24 cellular contexts compared by ENCODE assay signal in genomic region chr3:195565716-195566115, GRCh38. TPM values are rescaled to one million over a fixed set of nuclear protein-coding genes. Genes with fewer than 3 reads are reported as not detected.
"Had no signal": no experiment of that assay in that cellular context is flagged by ENCODE, and none has a peak within 500 bp of the region (broad histone marks: within the 10 kb centered on the region; RNA-seq: fewer than 3 reads in every experiment).

No MANE protein-coding gene starts in this region.

- H3K27me3 ChIP-seq: right atrium auricular region had no signal

- H3K36me3 Mint-ChIP-seq: activated naive CD8-positive, alpha-beta T cell treated with anti-CD3 and anti-CD28 coated beads for 36 hours; naive thymus-derived CD4-positive, alpha-beta T cell had no signal

- H3K27me3 Mint-ChIP-seq: activated naive CD8-positive, alpha-beta T cell treated with anti-CD3 and anti-CD28 coated beads for 36 hours; stimulated activated naive CD8-positive, alpha-beta T cell treated with anti-CD3 and anti-CD28 coated beads, Interleukin-15, Interleukin-2, amounts not matched to agents 100 ng/mL and 50 ng/mL, for 24 hours had no signal

- H3K36me3 ChIP-seq: left lung, prostate gland, right atrium auricular region, tibial artery had no signal

- H3K27ac ChIP-seq: left lung, prostate gland, right atrium auricular region, tibial artery had no signal

- H3K9me3 Mint-ChIP-seq: activated naive CD8-positive, alpha-beta T cell treated with anti-CD3 and anti-CD28 coated beads for 36 hours; activated T-cell treated with anti-CD3 and anti-CD28 coated beads, Interleukin-2, amount 50 U/mL, for 4 hours; naive thymus-derived CD4-positive, alpha-beta T cell; neural crest cell; stimulated activated naive CD8-positive, alpha-beta T cell treated with anti-CD3 and anti-CD28 coated beads, Interleukin-15, Interleukin-2, amounts not matched to agents 100 ng/mL and 50 ng/mL, for 24 hours; T-helper 1 cell treated with Interleukin-12 subunit alpha and Interleukin-12 subunit beta and Interleukin-4 antibody, amounts not matched to agents 30 μg/mL and 1 μg/mL, for 36 hours had no signal

- ATAC-seq: activated T-cell treated with anti-CD3 and anti-CD28 coated beads, Interleukin-2, amount 50 U/mL, for 4 hours; left lung; naive thymus-derived CD4-positive, alpha-beta T cell had no signal

- H3K4me1 ChIP-seq: left lung, prostate gland, tibial artery had no signal

- H3K4me3 Mint-ChIP-seq: activated naive CD8-positive, alpha-beta T cell treated with anti-CD3 and anti-CD28 coated beads for 36 hours; activated T-cell treated with anti-CD3 and anti-CD28 coated beads, Interleukin-2, amount 50 U/mL, for 4 hours; naive thymus-derived CD4-positive, alpha-beta T cell; neural crest cell; stimulated activated naive CD8-positive, alpha-beta T cell treated with anti-CD3 and anti-CD28 coated beads, Interleukin-15, Interleukin-2, amounts not matched to agents 100 ng/mL and 50 ng/mL, for 24 hours; T-helper 1 cell treated with Interleukin-12 subunit alpha and Interleukin-12 subunit beta and Interleukin-4 antibody, amounts not matched to agents 30 μg/mL and 1 μg/mL, for 36 hours had no signal

- FAIRE-seq: endometrium had no signal

- DNase-seq: activated CD4-positive, alpha-beta T cell treated with anti-CD3 and anti-CD28 coated beads for 4 hours; activated CD4-positive, alpha-beta T cell treated with anti-CD3 and anti-CD28 coated beads, Interleukin-2, amount 50 U/mL, for 48 hours; activated CD4-positive, CD25-positive, alpha-beta regulatory T cell; activated CD8-positive, alpha-beta memory T cell treated with anti-CD3 and anti-CD28 coated beads, Interleukin-2, amount 50 U/mL, for 48 hours; activated naive CD4-positive, alpha-beta T cell treated with Interleukin-2 at 50 U/mL for 16 hours; activated naive CD8-positive, alpha-beta T cell treated with anti-CD3 and anti-CD28 coated beads for 36 hours; activated T-cell treated with anti-CD3 and anti-CD28 coated beads, Interleukin-2, amount 50 U/mL, for 4 hours; amniotic stem cell; left lung; naive thymus-derived CD4-positive, alpha-beta T cell; stimulated activated CD4-positive, alpha-beta T cell treated with anti-CD3 and anti-CD28 coated beads, Interleukin-1b, Interleukin-23, amount 100 ng/mL, for 48 hours; substantia nigra; T1000; tibial artery had no signal

- H3K4me3 ChIP-seq: left lung, lung, prostate gland, right atrium auricular region, tibial artery had no signal

- H3K9me3 ChIP-seq: left lung, prostate gland, right atrium auricular region, tibial artery had no signal

- H3K27ac Mint-ChIP-seq: activated naive CD8-positive, alpha-beta T cell treated with anti-CD3 and anti-CD28 coated beads for 36 hours; stimulated activated naive CD8-positive, alpha-beta T cell treated with anti-CD3 and anti-CD28 coated beads, Interleukin-15, Interleukin-2, amounts not matched to agents 100 ng/mL and 50 ng/mL, for 24 hours; T-helper 1 cell treated with Interleukin-12 subunit alpha and Interleukin-12 subunit beta and Interleukin-4 antibody, amounts not matched to agents 30 μg/mL and 1 μg/mL, for 36 hours had no signal

RNA-seq across cellular contexts. Expression of gene APOD, which starts 18.0 kb away (rescaled TPM):
- total RNA-seq: activated CD8-positive, alpha-beta memory T cell treated with anti-CD3 and anti-CD28 coated beads for 36 hours; activated naive CD8-positive, alpha-beta T cell treated with anti-CD3 and anti-CD28 coated beads for 36 hours; activated T-cell treated with anti-CD3 and anti-CD28 coated beads, Interleukin-2, amount 50 U/mL, for 4 hours; epithelial cell of proximal tubule; kidney epithelial cell had no signal
- polyA plus RNA-seq: naive thymus-derived CD4-positive, alpha-beta T cell had no signal
